Comparison of ENCODE assay signal across 8 cellular contexts in genomic region chr3:183825380-183826161, GRCh38. TPM values are rescaled to one million over a fixed set of nuclear protein-coding genes. Genes with fewer than 3 reads are reported as not detected.
DNase-seq lines count a peak whose midpoint lies in the region; ATAC-seq and TF ChIP-seq lines count a peak whose summit lies in the region.

MAP6D1 (minus strand) TSS chr3:183825577; CDS start chr3:183825547, 30 bp downstream.

- H3K27ac Mint-ChIP-seq in activated CD4-positive, alpha-beta T cell treated with anti-CD3 and anti-CD28 coated beads for 36 hours: peak within 1 kb of the TSS; percentile 55

- POLR2A ChIA-PET in activated CD4-positive, alpha-beta T cell treated with anti-CD3 and anti-CD28 coated beads for 36 hours (lab: Charles Lee): interaction anchor here (0.8 kb wide), 1 partner anchor 8 kb away, joined by 3 read pairs; no protein-coding TSS in a partner anchor

- peak within 1 kb of the TSS; percentile 74 for H3K4me3 Mint-ChIP-seq in activated CD4-positive, alpha-beta T cell treated with anti-CD3 and anti-CD28 coated beads for 36 hours

- peaks cover 2% of the 10 kb centered on the region for H3K36me3 Mint-ChIP-seq in activated CD4-positive, alpha-beta T cell treated with anti-CD3 and anti-CD28 coated beads for 36 hours (ENCODE audit: low read depth)

- peak; percentile 95 for DNase-seq in DMS 273 (lab: John Stamatoyannopoulos, UW; ENCODE audit: unreplicated experiment)
- peak; percentile 45 to 75 for DNase-seq in NCI-H1930 (lab: John Stamatoyannopoulos, UW)
- DNase-seq in activated CD4-positive, alpha-beta T cell treated with anti-CD3 and anti-CD28 coated beads for 36 hours: peak; percentile 68
- no peak for DNase-seq in coronary artery (ENCODE audit: low spot score)
- peak; percentile 41 for DNase-seq in kidney glomerular epithelial cell (lab: John Stamatoyannopoulos, UW)
- DNase-seq in stimulated activated CD4-positive, alpha-beta T cell treated with anti-CD3 and anti-CD28 coated beads, Interleukin-1b, Interleukin-23, amount 100 ng/mL, for 48 hours: peak; percentile 30

- ATAC-seq in GM21576 (IDR thresholded peaks at IDR 0.05; ENCODE audit: unreplicated experiment): peak; percentile 52
- ATAC-seq in activated CD4-positive, alpha-beta T cell treated with anti-CD3 and anti-CD28 coated beads for 36 hours: peak; percentile 59
- no peak for ATAC-seq in HG02884 (IDR thresholded peaks at IDR 0.05; ENCODE audit: unreplicated experiment)

- peak within 1 kb of the TSS in 1 of 2 donors; percentile 27 for H3K27ac ChIP-seq in coronary artery

- peaks cover 2% of the 10 kb centered on the region for H3K27me3 Mint-ChIP-seq in activated CD4-positive, alpha-beta T cell treated with anti-CD3 and anti-CD28 coated beads for 36 hours

- CTCF ChIA-PET in activated CD4-positive, alpha-beta T cell treated with anti-CD3 and anti-CD28 coated beads for 36 hours (lab: Charles Lee): interaction anchor here (0.6 to 2.1 kb wide), 4 partner anchors 53 to 633 kb away, joined by 3 to 6 read pairs (median 4); partner anchors contain the start of gene PARL

- TF ChIP-seq CTCF in coronary artery (IDR thresholded peaks at IDR 0.05): no peak

- peak within 1 kb of the TSS; percentile 82 for H3K4me3 ChIP-seq in coronary artery

- intact Hi-C loops in activated CD4-positive, alpha-beta T cell treated with anti-CD3 and anti-CD28 coated beads for 36 hours (cut with DNase I, micrococcal nuclease): loop anchor here (1.0 to 2.0 kb wide), 3 partner anchors 59 to 357 kb away; partner anchors contain the start of gene PARL (in 2 of the 2)

- peaks cover 11% of the 10 kb centered on the region for H3K4me1 Mint-ChIP-seq in activated CD4-positive, alpha-beta T cell treated with anti-CD3 and anti-CD28 coated beads for 36 hours

- no peaks in the 10 kb centered on the region for H3K9me3 Mint-ChIP-seq in activated CD4-positive, alpha-beta T cell treated with anti-CD3 and anti-CD28 coated beads for 36 hours (ENCODE audit: low read depth)

RNA-seq across cellular contexts. Expression of gene MAP6D1, which starts in this region (rescaled TPM):
- 1 to 10 TPM; 1.3 to 1.6 TPM for total RNA-seq in activated CD4-positive, alpha-beta T cell treated with anti-CD3 and anti-CD28 coated beads for 36 hours
